In the genomic region with DNA sequence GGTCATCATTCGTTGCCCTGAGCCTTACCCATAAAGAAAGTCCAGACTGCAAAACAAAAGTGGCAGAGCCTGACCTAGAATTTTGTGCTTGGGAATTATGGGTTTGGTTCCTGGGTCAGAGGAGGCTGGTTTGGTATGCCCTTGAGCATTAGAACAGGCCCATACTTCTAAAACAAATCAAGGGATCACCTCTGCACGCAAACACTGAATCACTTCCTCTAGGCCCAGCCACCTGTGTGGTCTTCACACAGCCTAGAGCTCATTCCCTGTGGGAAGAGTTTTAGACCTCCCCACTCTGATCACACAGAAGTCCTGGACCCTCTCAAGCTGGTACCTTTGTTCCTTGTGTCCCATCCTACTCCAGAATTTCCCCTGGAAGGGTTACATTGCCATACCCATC, we compare ENCODE assay signal across 24 cellular contexts.
"Had no signal": no experiment of that assay in that cellular context is flagged by ENCODE, and none has a peak within 500 bp of the region (broad histone marks: within the 10 kb centered on the region; RNA-seq: fewer than 3 reads in every experiment).

No MANE protein-coding gene starts in this region.

- H3K27me3 ChIP-seq: adrenal gland, ascending aorta, esophagus squamous epithelium, neural progenitor cell, right atrium auricular region, tibial nerve had no signal

- H3K27me3 Mint-ChIP-seq: activated T-cell treated with anti-CD3 and anti-CD28 coated beads, Interleukin-2, amount 50 U/mL, for 24 hours; brain had no signal

- H3K27ac ChIP-seq: adrenal gland, ascending aorta, epithelial cell of prostate, esophagus squamous epithelium, neural progenitor cell, right atrium auricular region, tibial nerve had no signal

- DNase-seq: activated CD4-positive, alpha-beta T cell treated with anti-CD3 and anti-CD28 coated beads for 4 hours; activated CD4-positive, alpha-beta T cell treated with anti-CD3 and anti-CD28 coated beads, Interleukin-2, amount 50 U/mL, for 4 hours; activated CD4-positive, CD25-positive, alpha-beta regulatory T cell; activated CD8-positive, alpha-beta memory T cell treated with anti-CD3 and anti-CD28 coated beads, Interleukin-2, amount 50 U/mL, for 48 hours; activated T-cell treated with anti-CD3 and anti-CD28 coated beads, Interleukin-2, amount 50 U/mL, for 24 hours; adrenal gland; caudate nucleus; cortex of kidney; esophagus squamous epithelium; glutamatergic neuron; kidney; mesendoderm; natural killer cell; stimulated activated CD4-positive, alpha-beta T cell treated with anti-CD3 and anti-CD28 coated beads, Interleukin-15, amount 100 ng/mL, for 24 hours; stimulated activated CD4-positive, alpha-beta T cell treated with anti-CD3 and anti-CD28 coated beads, Interleukin-2, amount 100 ng/mL, for 24 hours; stimulated activated naive CD4-positive, alpha-beta T cell had no signal

- H3K9me3 Mint-ChIP-seq: activated naive CD4-positive, alpha-beta T cell treated with anti-CD3 and anti-CD28 coated beads, Interleukin-2, amount 50 U/mL, for 72 hours; activated T-cell treated with anti-CD3 and anti-CD28 coated beads, Interleukin-2, amount 50 U/mL, for 24 hours; natural killer cell; neural progenitor cell had no signal

- H3K4me3 ChIP-seq: adrenal gland, ascending aorta, esophagus squamous epithelium, neural progenitor cell, right atrium auricular region, smooth muscle cell, tibial nerve had no signal

- H3K27ac Mint-ChIP-seq: activated T-cell treated with anti-CD3 and anti-CD28 coated beads, Interleukin-2, amount 50 U/mL, for 24 hours; brain; natural killer cell; neural progenitor cell had no signal

- ATAC-seq: activated naive CD4-positive, alpha-beta T cell treated with anti-CD3 and anti-CD28 coated beads, Interleukin-2, amount 50 U/mL, for 72 hours; natural killer cell had no signal

- H3K9me3 ChIP-seq: adrenal gland, ascending aorta, esophagus squamous epithelium, right atrium auricular region, tibial nerve had no signal

- H3K9ac ChIP-seq: neural progenitor cell had no signal

- H3K4me1 Mint-ChIP-seq: brain, neural progenitor cell had no signal

- H3K36me3 ChIP-seq: ascending aorta, esophagus squamous epithelium, neural progenitor cell, right atrium auricular region, tibial nerve had no signal

- H3K36me3 Mint-ChIP-seq: activated naive CD4-positive, alpha-beta T cell treated with anti-CD3 and anti-CD28 coated beads, Interleukin-2, amount 50 U/mL, for 72 hours; natural killer cell; neural progenitor cell had no signal

- H2AFZ ChIP-seq: neural progenitor cell had no signal

- H3K4me2 ChIP-seq: neural progenitor cell, smooth muscle cell had no signal

- H3K4me1 ChIP-seq: ascending aorta had no signal

- H3K4me3 Mint-ChIP-seq: activated T-cell treated with anti-CD3 and anti-CD28 coated beads, Interleukin-2, amount 50 U/mL, for 24 hours; brain; natural killer cell; neural progenitor cell had no signal
